ENCODE assay signal across 1 cellular context in genomic region chr6:24402697-24403500, GRCh38.
TF ChIP-seq lines count a peak whose summit lies in the region.

Gene MRS2, plus strand, starts transcription at chr6:24402936. Its CDS starts 111 bp downstream, at chr6:24403047.

TF ChIP-seq in HepG2, 621 proteins besides CTCF, POLR2A, EP300 and RAD21 (continued from another document and continues in another):
- TF ChIP-seq MAZ (IDR thresholded peaks at IDR 0.05; ENCODE audit: borderline replicate concordance, low read depth, low read length) (0 out of 2 replicates have a peak, but pooled peaks have one; percentile 18), MAZ (CRISPR knock-in tag; IDR thresholded peaks at IDR 0.05; ENCODE audit: low read depth) (peak; percentile 93), NCOA2 (CRISPR knock-in tag; IDR thresholded peaks at IDR 0.05) (no peak), ETV6 (CRISPR knock-in tag; conservative IDR thresholded peaks at IDR 0.05) (no peak), ZNF879 (CRISPR knock-in tag; IDR thresholded peaks at IDR 0.05) (peak; percentile 97), KDM4B (CRISPR knock-in tag; IDR thresholded peaks at IDR 0.05) (peak; percentile 27), PAWR (CRISPR knock-in tag; IDR thresholded peaks at IDR 0.05; ENCODE audit: borderline replicate concordance) (peak; percentile 92; the same call in 1 of the 2 replicates), ARHGAP35 (CRISPR knock-in tag; IDR thresholded peaks at IDR 0.05; ENCODE audit: borderline replicate concordance) (peak; percentile 58), TAF15 (IDR thresholded peaks at IDR 0.05; ENCODE audit: low read depth, low read length, poor library complexity, severe bottlenecking) (no peak), KLF6 (CRISPR knock-in tag; IDR thresholded peaks at IDR 0.05) (peak; percentile 91), ZNF235 (CRISPR knock-in tag; IDR thresholded peaks at IDR 0.05; ENCODE audit: borderline replicate concordance) (peak; percentile 31; the same call in 1 of the 2 replicates), ZBTB37 (CRISPR knock-in tag; IDR thresholded peaks at IDR 0.05) (no peak), NCOA1 (CRISPR knock-in tag; IDR thresholded peaks at IDR 0.05) (no peak; the same call in 1 of the 2 replicates), ZBTB40 (IDR thresholded peaks at IDR 0.05) (no peak), ZBTB40 (CRISPR knock-in tag; IDR thresholded peaks at IDR 0.05) (peak; percentile 92), ATF1 (CRISPR knock-in tag; IDR thresholded peaks at IDR 0.05) (no peak), U2AF2 (IDR thresholded peaks at IDR 0.05; ENCODE audit: low read depth, low read length) (no peak), CBX5 (CRISPR knock-in tag; IDR thresholded peaks at IDR 0.05; ENCODE audit: borderline replicate concordance) (no peak), ZNF550 (CRISPR knock-in tag; IDR thresholded peaks at IDR 0.05; ENCODE audit: borderline replicate concordance) (peak; percentile 87; the same call in 1 of the 2 replicates), NFE2 (CRISPR knock-in tag; IDR thresholded peaks at IDR 0.05) (no peak), ZNF282 (IDR thresholded peaks at IDR 0.05; ENCODE audit: partially characterized antibody) (no peak), FUBP1 (CRISPR knock-in tag; IDR thresholded peaks at IDR 0.05; ENCODE audit: borderline replicate concordance) (no peak), ZSCAN20 (CRISPR knock-in tag; IDR thresholded peaks at IDR 0.05; ENCODE audit: borderline replicate concordance) (peak; percentile 91; the same call in 1 of the 2 replicates), HNF4A (CRISPR knock-in tag; IDR thresholded peaks at IDR 0.05) (peak; percentile 33), SIX1 (CRISPR knock-in tag; IDR thresholded peaks at IDR 0.05; ENCODE audit: borderline replicate concordance) (no peak), ZNF784 (CRISPR knock-in tag; IDR thresholded peaks at IDR 0.05; ENCODE audit: borderline replicate concordance) (peak; percentile 95), ZNF33A (CRISPR knock-in tag; IDR thresholded peaks at IDR 0.05; ENCODE audit: borderline replicate concordance) (no peak), NR2C2 (CRISPR knock-in tag; IDR thresholded peaks at IDR 0.05; ENCODE audit: borderline replicate concordance) (peak; percentile 90), ZFP37 (CRISPR knock-in tag; IDR thresholded peaks at IDR 0.05; ENCODE audit: borderline replicate concordance) (peak; percentile 91), DNMT3B (CRISPR knock-in tag; conservative IDR thresholded peaks at IDR 0.05) (peak; percentile 82; the same call in 1 of the 2 replicates), ARNT2 (CRISPR knock-in tag; IDR thresholded peaks at IDR 0.05; ENCODE audit: low read depth) (peak; percentile 96), TBL1XR1 (IDR thresholded peaks at IDR 0.05; ENCODE audit: borderline replicate concordance, low read length, partially characterized antibody) (peak; percentile 59), DPF2 (CRISPR knock-in tag; IDR thresholded peaks at IDR 0.05; ENCODE audit: borderline replicate concordance, low read depth) (0 out of 2 replicates have a peak, but pooled peaks have one; percentile 54), ONECUT2 (CRISPR knock-in tag; IDR thresholded peaks at IDR 0.05) (no peak; the same call in 1 of the 2 replicates), TCF7 (IDR thresholded peaks at IDR 0.05; ENCODE audit: low read depth) (no peak), HMG20A (CRISPR knock-in tag; IDR thresholded peaks at IDR 0.05; ENCODE audit: borderline replicate concordance) (peak; percentile 18; the same call in 1 of the 2 replicates), MBNL3 (CRISPR knock-in tag; conservative IDR thresholded peaks at IDR 0.05) (no peak), STAT5B (CRISPR knock-in tag; IDR thresholded peaks at IDR 0.05) (0 out of 2 replicates have a peak, but pooled peaks have one; percentile 25), HBP1 (CRISPR knock-in tag; IDR thresholded peaks at IDR 0.05; ENCODE audit: low read depth) (no peak; the same call in 1 of the 2 replicates), FLYWCH1 (CRISPR knock-in tag; IDR thresholded peaks at IDR 0.05) (no peak), ASH2L (IDR thresholded peaks at IDR 0.05; ENCODE audit: insufficient read length, low read depth, low read length) (peak; percentile 95), TRIM22 (IDR thresholded peaks at IDR 0.05) (no peak), CBFB (CRISPR knock-in tag; IDR thresholded peaks at IDR 0.05) (peak; percentile 72; the same call in 1 of the 2 replicates), ZNF547 (CRISPR knock-in tag; IDR thresholded peaks at IDR 0.05) (peak; percentile 94), ZNF605 (CRISPR knock-in tag; IDR thresholded peaks at IDR 0.05) (peak; percentile 98), TAF1 (CRISPR knock-in tag; IDR thresholded peaks at IDR 0.05) (peak; percentile 98), ZNF367 (CRISPR knock-in tag; IDR thresholded peaks at IDR 0.05; ENCODE audit: borderline replicate concordance) (peak; percentile 92; the same call in 1 of the 2 replicates), ZNF34 (CRISPR knock-in tag; IDR thresholded peaks at IDR 0.05; ENCODE audit: borderline replicate concordance) (peak; percentile 98), FOXA1 (IDR thresholded peaks at IDR 0.05) (no peak), FOXA1 (CRISPR knock-in tag; IDR thresholded peaks at IDR 0.05) (peak; percentile 85), PBX2 (CRISPR knock-in tag; IDR thresholded peaks at IDR 0.05) (no peak), ZNF331 (CRISPR knock-in tag; IDR thresholded peaks at IDR 0.05) (0 out of 2 replicates have a peak, but pooled peaks have one; percentile 13), POLR2AphosphoS2 (IDR thresholded peaks at IDR 0.05; ENCODE audit: low read depth, low read length) (no peak), HES4 (CRISPR knock-in tag; IDR thresholded peaks at IDR 0.05; ENCODE audit: borderline replicate concordance) (peak; percentile 87; the same call in 1 of the 2 replicates)
